In genomic region chr3:161043343-161044035, GRCh38 we compare ENCODE assay signal across 14 cellular contexts.
A peak's percentile ranks its signal among the peaks of the same experiment; 100 is the strongest.
DNase-seq lines count a peak whose midpoint lies in the region; ATAC-seq and TF ChIP-seq lines count a peak whose summit lies in the region.
"Had no signal": no experiment of that assay in that cellular context is flagged by ENCODE, and none has a peak within 500 bp of the region (broad histone marks: within the 10 kb centered on the region; RNA-seq: fewer than 3 reads in every experiment).

No MANE protein-coding gene starts in this region.

- peaks cover 0 to 35% (median 7%) of the 10 kb centered on the region in 10 experiments; a peak in 8 of 20 replicates for H3K4me1 ChIP-seq in BLaER1 treated with 17β-estradiol and CSF1 and Interleukin-3, amounts not matched to agents 10 nM and 100 nM
- H3K4me1 ChIP-seq in tibial artery, result peaks cover 0 to 3% (median 0%) of the 10 kb centered on the region in 4 donors

- no peaks in the 10 kb centered on the region for H3K36me3 ChIP-seq in BLaER1 treated with 17β-estradiol and CSF1 and Interleukin-3, amounts not matched to agents 10 nM and 100 nM
- H3K36me3 ChIP-seq in tibial artery, result no peaks in the 10 kb centered on the region

- H3K27me3 ChIP-seq in BLaER1 treated with 17β-estradiol and CSF1 and Interleukin-3, amounts not matched to agents 10 nM and 100 nM, result no peaks in the 10 kb centered on the region
- H3K27me3 ChIP-seq in tibial artery, result no peaks in the 10 kb centered on the region

- H3K4me2 ChIP-seq in BLaER1 treated with 17β-estradiol and CSF1 and Interleukin-3, amounts not matched to agents 10 nM and 100 nM, result peak overlapping the region in 6 of 11 experiments; percentile 4 to 52 (median 32); a peak in 9 of 22 replicates

- intact Hi-C loops in tibial artery (cut with DNase I; ENCODE audit: low total_unique reads), result no loop called here

- ATAC-seq in GM18909 (IDR thresholded peaks at IDR 0.05; ENCODE audit: poor library complexity, unreplicated experiment), result peak; percentile 87
- peak; percentile 75 for ATAC-seq in GM21737 (IDR thresholded peaks at IDR 0.05; ENCODE audit: unreplicated experiment)
- peak; percentile 75 for ATAC-seq in HG03342 (IDR thresholded peaks at IDR 0.05; ENCODE audit: unreplicated experiment)
- ATAC-seq: K562, natural killer cell had no signal

- TF ChIP-seq CTCF in tibial artery (IDR thresholded peaks at IDR 0.05), result no peak

- H3K27ac ChIP-seq in BLaER1 treated with 17β-estradiol and CSF1 and Interleukin-3, amounts not matched to agents 10 nM and 100 nM, result peak overlapping the region in 5 of 11 experiments; percentile 14 to 58 (median 36); a peak in 7 of 22 replicates
- no peak overlapping the region for H3K27ac ChIP-seq in tibial artery

- DNase-seq in amniotic stem cell (lab: John Stamatoyannopoulos, UW) (no peak), NCI-H1436 treated with DMSO at 0.1 percent for 48 hours (lab: John Stamatoyannopoulos, UW) (no peak), tibial artery (no peak), 8988T (no peak)
- DNase-seq: activated T-cell treated with anti-CD3 and anti-CD28 coated beads, Interleukin-2, amount 50 U/mL, for 48 hours; effector memory CD4-positive, alpha-beta T cell; kidney glomerular epithelial cell; natural killer cell; NCI-H2107 had no signal

- no peak overlapping the region; a peak in 2 of 22 replicates for H3K9ac ChIP-seq in BLaER1 treated with 17β-estradiol and CSF1 and Interleukin-3, amounts not matched to agents 10 nM and 100 nM

- no peaks in the 10 kb centered on the region for H4K20me1 ChIP-seq in BLaER1 treated with 17β-estradiol and CSF1 and Interleukin-3, amounts not matched to agents 10 nM and 100 nM

- H3K4me3 ChIP-seq in BLaER1 treated with 17β-estradiol and CSF1 and Interleukin-3, amounts not matched to agents 10 nM and 100 nM, result no peak overlapping the region
- H3K4me3 ChIP-seq in tibial artery, result no peak overlapping the region
- H3K4me3 ChIP-seq: K562 had no signal

- H3K9me3 ChIP-seq in BLaER1 treated with 17β-estradiol and CSF1 and Interleukin-3, amounts not matched to agents 10 nM and 100 nM (replicated peaks in 1 of 11), result peaks cover 0 to 14% (median 0%) of the 10 kb centered on the region in 11 experiments; a peak in 3 of 22 replicates
- no peaks in the 10 kb centered on the region for H3K9me3 ChIP-seq in tibial artery
